Comparison of ENCODE assay signal across 8 cellular contexts in the genomic region with DNA sequence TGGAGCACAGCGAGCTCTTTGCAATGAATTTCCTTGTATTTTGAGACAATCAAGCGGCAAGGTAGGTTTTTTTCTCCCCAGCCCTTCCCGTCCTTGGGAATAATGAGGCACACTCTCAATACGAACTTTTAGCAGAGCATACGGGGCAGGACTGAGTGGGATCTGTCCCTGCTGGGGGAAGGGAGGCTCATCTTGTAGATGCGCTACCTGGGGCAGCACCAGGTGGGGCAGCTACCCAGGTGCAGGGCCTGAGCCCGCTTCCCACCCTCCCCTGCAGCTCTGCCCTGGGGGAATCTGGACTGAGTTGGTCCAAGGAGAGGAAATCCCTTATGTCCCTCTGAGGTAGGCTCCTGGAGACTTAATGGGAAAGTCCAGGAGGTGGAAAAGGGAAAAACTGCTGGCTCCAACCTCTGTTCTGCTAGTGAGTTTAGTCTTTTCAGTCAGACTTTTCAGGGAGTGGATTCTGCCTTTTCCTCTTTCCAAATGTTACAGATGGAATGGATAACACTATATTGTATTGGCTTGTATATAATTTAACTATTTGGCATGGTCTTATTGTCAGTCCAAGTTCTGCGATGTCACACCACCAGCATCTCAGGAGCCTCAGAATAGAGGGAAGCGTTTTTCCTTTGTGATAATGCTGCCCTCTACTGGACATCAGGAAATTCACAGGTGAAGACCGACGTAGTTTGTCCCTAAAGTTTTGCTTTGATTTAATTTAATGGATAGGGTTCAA. TPM values are rescaled to one million over a fixed set of nuclear protein-coding genes. Genes with fewer than 3 reads are reported as not detected.
DNase-seq lines count a peak whose midpoint lies in the region; ATAC-seq, FAIRE-seq and TF ChIP-seq lines count a peak whose summit lies in the region.

No MANE protein-coding gene starts in this region.

- FAIRE-seq in bronchial epithelial cell (lab: Jason Lieb, UNC), result no peak

- intact Hi-C loops in upper lobe of right lung (cut with DNase I), result loop anchor here (5.0 kb wide), 1 partner anchor 130 kb away; no protein-coding TSS in a partner anchor

- no peaks in the 10 kb centered on the region for H3K9me3 ChIP-seq in upper lobe of right lung

- DNase-seq in NCI-H2196 (lab: John Stamatoyannopoulos, UW; ENCODE audit: unreplicated experiment) (peak; percentile 8), NCI-H2196 treated with DMSO at 0.1 percent for 48 hours (lab: John Stamatoyannopoulos, UW; ENCODE audit: unreplicated experiment) (no peak), HEK293T (ENCODE audit: extremely low spot score) (peak; percentile 52), NOMO-1 treated with DMSO at 0.1 percent for 48 hours (lab: John Stamatoyannopoulos, UW; ENCODE audit: unreplicated experiment) (peak; percentile 59), bronchial epithelial cell (ENCODE audit: low read depth) (peak; percentile 41), kidney tubule cell (ENCODE audit: low spot score) (peak; percentile 44), upper lobe of right lung (no peak)
- DNase-seq in activated CD8-positive, alpha-beta memory T cell treated with anti-CD3 and anti-CD28 coated beads, Interleukin-2, amount 50 U/mL, for 48 hours, result no peak

- no peak overlapping the region for H3K27ac ChIP-seq in upper lobe of right lung

- H3K36me3 ChIP-seq in bronchial epithelial cell (ENCODE audit: control insufficient read depth, insufficient read depth, low read length) (no peaks in the 10 kb centered on the region), upper lobe of right lung (no peaks in the 10 kb centered on the region)

- no peaks in the 10 kb centered on the region for H3K4me1 ChIP-seq in upper lobe of right lung

- POLR2A ChIA-PET in HEK293T (lab: Yijun Ruan, JAX), result no interaction called here

- ATAC-seq in upper lobe of right lung, result peak; percentile 80

- CTCF ChIA-PET in HEK293T (lab: Yijun Ruan, JAX), result interaction anchor here (0.6 to 1.0 kb wide), 4 partner anchors 130 to 378 kb away, joined by 3 to 5 read pairs (median 3); no protein-coding TSS in a partner anchor

- H3K4me3 ChIP-seq in bronchial epithelial cell (ENCODE audit: low read depth, low read length) (no peak overlapping the region), upper lobe of right lung (no peak overlapping the region)

- TF ChIP-seq CTCF in bronchial epithelial cell (IDR thresholded peaks at IDR 0.05; ENCODE audit: insufficient read depth, low read length, severe bottlenecking), result peak; percentile 52
- peak; percentile 70 for TF ChIP-seq CTCF in upper lobe of right lung (IDR thresholded peaks at IDR 0.05)

- no peaks in the 10 kb centered on the region for H3K27me3 ChIP-seq in bronchial epithelial cell (ENCODE audit: control insufficient read depth, insufficient read depth, low read length)
- H3K27me3 ChIP-seq in upper lobe of right lung, result peaks cover 11% of the 10 kb centered on the region

TF ChIP-seq in HEK293T, 16 proteins besides CTCF, POLR2A, EP300 and RAD21:
- no peak for TF ChIP-seq FOXK2 (IDR thresholded peaks at IDR 0.05)
- TF ChIP-seq TARDBP (IDR thresholded peaks at IDR 0.05), result no peak
- no peak for TF ChIP-seq LEF1 (IDR thresholded peaks at IDR 0.05; ENCODE audit: borderline replicate concordance)
- TF ChIP-seq FOXA1 (IDR thresholded peaks at IDR 0.05), result no peak
- no peak for TF ChIP-seq ZNF384 (IDR thresholded peaks at IDR 0.05)
- TF ChIP-seq BHLHE40 (IDR thresholded peaks at IDR 0.05; ENCODE audit: borderline replicate concordance), result no peak
- TF ChIP-seq ARNT (IDR thresholded peaks at IDR 0.05), result no peak
- no peak for TF ChIP-seq L3MBTL2 (conservative IDR thresholded peaks at IDR 0.05)
- TF ChIP-seq FOXM1 (IDR thresholded peaks at IDR 0.05; ENCODE audit: borderline replicate concordance), result no peak

RNA-seq across cellular contexts. Expression of gene CES1, which starts 9.6 kb away (rescaled TPM):
- total RNA-seq in bronchial epithelial cell (0.26 TPM in 2 replicates), upper lobe of right lung (293 TPM)

RNA-seq across cellular contexts. Expression of gene CES5A, which starts 32.6 kb away (rescaled TPM):
- total RNA-seq in bronchial epithelial cell (not detected in 2 replicates), upper lobe of right lung (not detected)

Comparison
In these comparisons a context has a peak if more than half of its experiments do, and no peak if none do; other contexts are left out.
1. DNase-seq: peak in NCI-H2196 (single experiment), HEK293T (single experiment), NOMO-1 treated with DMSO at 0.1 percent for 48 hours (single experiment), bronchial epithelial cell (single experiment) and kidney tubule cell (single experiment); none in NCI-H2196 treated with DMSO at 0.1 percent for 48 hours (single experiment), upper lobe of right lung (single experiment) and activated CD8-positive, alpha-beta memory T cell treated with anti-CD3 and anti-CD28 coated beads, Interleukin-2, amount 50 U/mL, for 48 hours (single experiment).
2. RNA of gene CES1, which starts 9.6 kb away (total RNA-seq): 293 TPM in upper lobe of right lung (single experiment); 0.26 TPM in bronchial epithelial cell; every median in the first group is over 100 times any median in the second.